Comparison of ENCODE assay signal across 8 cellular contexts in the genomic region with DNA sequence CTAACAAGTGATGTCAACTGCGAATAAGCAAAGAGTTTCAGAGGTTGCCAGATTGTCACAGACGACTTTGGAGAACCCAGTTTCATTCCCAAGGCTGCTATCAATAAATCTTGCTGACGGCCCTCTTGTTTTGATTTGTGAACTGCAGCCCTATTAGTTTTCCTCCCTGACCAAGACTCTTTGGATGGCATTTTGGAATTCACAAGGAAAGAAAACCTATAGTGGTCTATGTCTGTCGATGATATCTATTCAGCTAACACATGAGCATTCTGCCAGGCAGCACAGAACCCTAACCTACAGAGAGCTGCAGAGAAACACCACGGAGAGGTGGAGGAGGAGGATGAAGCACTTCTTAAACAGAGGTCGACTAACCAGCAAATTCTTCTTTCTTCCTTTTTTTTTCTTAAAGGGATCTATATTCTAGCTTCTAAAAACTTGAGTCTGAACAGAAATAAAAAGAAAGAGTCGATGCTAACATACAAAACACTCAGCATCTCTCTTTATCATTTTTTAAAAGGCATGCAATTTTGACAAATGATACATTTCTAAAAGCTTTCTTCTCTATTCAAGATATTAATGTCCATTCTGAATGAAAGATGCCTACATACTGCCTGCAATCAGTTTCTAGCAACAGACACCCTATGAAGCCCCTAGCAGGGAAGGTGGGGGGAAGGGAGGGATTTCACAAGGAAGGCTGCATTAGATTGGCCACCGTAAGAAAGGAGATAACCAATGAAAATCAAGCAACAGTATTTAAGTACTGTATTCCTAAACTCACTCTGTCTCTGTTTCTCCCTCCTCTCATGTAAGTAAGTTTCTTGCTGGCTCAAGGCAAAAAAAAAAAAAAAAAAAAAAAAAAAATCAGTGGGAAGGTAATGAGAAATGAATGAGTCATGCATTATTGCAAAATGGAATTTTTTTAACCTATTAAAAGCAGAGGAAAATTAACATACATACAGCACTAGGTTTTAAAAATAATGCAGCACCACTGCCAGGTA.
DNase-seq lines count a peak whose midpoint lies in the region; ATAC-seq and TF ChIP-seq lines count a peak whose summit lies in the region.

No MANE protein-coding gene starts in this region.

- BruUV-seq in MCF 10A (replicated peaks; lab: Mats Ljungman, UMichigan) = no TSS peak

- no peaks in the 10 kb centered on the region for H3K9me3 ChIP-seq in aorta (ENCODE audit: control insufficient read depth, low read length)

- ATAC-seq in aorta (ENCODE audit: low FRiP score) (peak; percentile 65), GM21528 (IDR thresholded peaks at IDR 0.05; ENCODE audit: low FRiP score, unreplicated experiment) (no peak), GM18517 (IDR thresholded peaks at IDR 0.05; ENCODE audit: unreplicated experiment) (no peak), GM21529 (IDR thresholded peaks at IDR 0.05; ENCODE audit: unreplicated experiment) (no peak)

- CTCF ChIA-PET in activated naive CD4-positive, alpha-beta T cell treated with anti-CD3 and anti-CD28 coated beads for 36 hours (lab: Charles Lee) = interaction anchor here (0.6 kb wide), 1 partner anchor 251 kb away, joined by 4 read pairs; no protein-coding TSS in a partner anchor
- CTCF ChIA-PET in MCF 10A (lab: Yijun Ruan, JAX) = interaction anchor here (0.7 to 1.2 kb wide), 4 partner anchors 10 to 138 kb away, joined by 3 to 6 read pairs (median 3); no protein-coding TSS in a partner anchor

- H3K36me3 Mint-ChIP-seq in activated naive CD4-positive, alpha-beta T cell treated with anti-CD3 and anti-CD28 coated beads for 36 hours (ENCODE audit: low read depth) = no peaks in the 10 kb centered on the region
- H3K36me3 Mint-ChIP-seq in MCF 10A (ENCODE audit: insufficient read depth, unreplicated experiment) = no peaks in the 10 kb centered on the region

- H3K27ac Mint-ChIP-seq in activated naive CD4-positive, alpha-beta T cell treated with anti-CD3 and anti-CD28 coated beads for 36 hours = no peak overlapping the region
- peak overlapping the region; percentile 78 for H3K27ac Mint-ChIP-seq in MCF 10A (ENCODE audit: low read depth, unreplicated experiment)

- peaks cover 21% of the 10 kb centered on the region for H3K4me1 Mint-ChIP-seq in activated naive CD4-positive, alpha-beta T cell treated with anti-CD3 and anti-CD28 coated beads for 36 hours (ENCODE audit: low read depth)
- peaks cover 33% of the 10 kb centered on the region for H3K4me1 Mint-ChIP-seq in MCF 10A (ENCODE audit: insufficient read depth, unreplicated experiment)

- H3K27me3 ChIP-seq in aorta (ENCODE audit: control insufficient read depth in 1 of 2, insufficient read depth in 2 of 2, low read length in 1 of 2) = no peaks in the 10 kb centered on the region

- peak overlapping the region; percentile 43 for H3K4me3 Mint-ChIP-seq in activated naive CD4-positive, alpha-beta T cell treated with anti-CD3 and anti-CD28 coated beads for 36 hours
- peak overlapping the region; percentile 76 for H3K4me3 Mint-ChIP-seq in MCF 10A (ENCODE audit: unreplicated experiment)

- H3K27ac ChIP-seq in aorta (ENCODE audit: low read depth in 1 of 2, low read length in 2 of 2) = peak overlapping the region in 1 of 2 donors; percentile 57

- 3 to 4% methylated on average over 8 of the region's 8 CpGs for WGBS in aorta, 2 donors

- intact Hi-C loops in activated naive CD4-positive, alpha-beta T cell treated with anti-CD3 and anti-CD28 coated beads for 36 hours (cut with micrococcal nuclease) = no loop called here
- intact Hi-C loops in MCF 10A (cut with micrococcal nuclease) = loop anchor here (1.0 to 5.0 kb wide), 3 partner anchors 11 to 138 kb away; no protein-coding TSS in a partner anchor
- intact Hi-C loops in aorta (cut with DNase I) = no loop called here

- H3K27me3 Mint-ChIP-seq in activated naive CD4-positive, alpha-beta T cell treated with anti-CD3 and anti-CD28 coated beads for 36 hours (ENCODE audit: low read depth) = no peaks in the 10 kb centered on the region
- no peaks in the 10 kb centered on the region for H3K27me3 Mint-ChIP-seq in MCF 10A (ENCODE audit: insufficient read depth, unreplicated experiment)

- POLR2A ChIA-PET in MCF 10A (lab: Yijun Ruan, JAX) = interaction anchor here (0.7 to 8.2 kb wide), 19 partner anchors 8 to 1687 kb away, joined by 3 to 149 read pairs (median 4); partner anchors contain the start of gene CHN1

- peaks cover 0 to 1% of the 10 kb centered on the region in 2 donors for H3K4me1 ChIP-seq in aorta (ENCODE audit: control insufficient read depth in 1 of 2, insufficient read depth in 2 of 2, low read length in 2 of 2)

- no peak for TF ChIP-seq CTCF in MCF 10A (IDR thresholded peaks at IDR 0.05; ENCODE audit: unreplicated experiment)

- H3K9me3 Mint-ChIP-seq in activated naive CD4-positive, alpha-beta T cell treated with anti-CD3 and anti-CD28 coated beads for 36 hours = no peaks in the 10 kb centered on the region
- H3K9me3 Mint-ChIP-seq in MCF 10A (ENCODE audit: unreplicated experiment) = no peaks in the 10 kb centered on the region

- DNase-seq in activated naive CD4-positive, alpha-beta T cell treated with anti-CD3 and anti-CD28 coated beads for 36 hours = no peak
- no peak for DNase-seq in activated naive CD4-positive, alpha-beta T cell treated with anti-CD3 and anti-CD28 coated beads, Interleukin-2, amount 50 U/mL, for 16 hours
- DNase-seq in MCF 10A (ENCODE audit: unreplicated experiment) = peak; percentile 91
- peak; percentile 34 for DNase-seq in kidney glomerular epithelial cell (lab: John Stamatoyannopoulos, UW)
- no peak for DNase-seq in aorta

- H3K36me3 ChIP-seq in aorta (ENCODE audit: control insufficient read depth in 1 of 2, insufficient read depth in 2 of 2, low read length in 1 of 2) = no peaks in the 10 kb centered on the region

- H3K4me3 ChIP-seq in aorta (ENCODE audit: low read length in 2 of 2) = peak overlapping the region in 1 of 2 donors; percentile 49

Comparison
In these comparisons a context has a peak if more than half of its experiments do, and no peak if none do; other contexts are left out.
1. DNase-seq: peak in MCF 10A (single experiment) and kidney glomerular epithelial cell (single experiment); none in activated naive CD4-positive, alpha-beta T cell treated with anti-CD3 and anti-CD28 coated beads for 36 hours (single experiment), activated naive CD4-positive, alpha-beta T cell treated with anti-CD3 and anti-CD28 coated beads, Interleukin-2, amount 50 U/mL, for 16 hours (single experiment) and aorta (0 of 2).